Comparison of ENCODE assay signal across 29 cellular contexts in genomic region chr1:4308826-4309225, GRCh38.
"Had no signal": no experiment of that assay in that cellular context is flagged by ENCODE, and none has a peak within 500 bp of the region (broad histone marks: within the 10 kb centered on the region; RNA-seq: fewer than 3 reads in every experiment).

No MANE protein-coding gene starts in this region.

- ATAC-seq: activated CD4-positive, alpha-beta T cell treated with anti-CD3 and anti-CD28 coated beads for 36 hours; activated CD8-positive, alpha-beta memory T cell treated with anti-CD3 and anti-CD28 coated beads, Interleukin-2, amount 10 ng/mL, durations not matched to agents 7 days and 5 days; activated CD8-positive, alpha-beta T cell treated with anti-CD3 and anti-CD28 coated beads, Interleukin-2, amount 10 ng/mL, durations not matched to agents 7 days and 5 days; esophagus mucosa had no signal

- H3K36me3 ChIP-seq: brain microvascular endothelial cell had no signal

- H3K27ac ChIP-seq: brain microvascular endothelial cell had no signal

- H3K27ac Mint-ChIP-seq: activated CD4-positive, alpha-beta memory T cell treated with anti-CD3 and anti-CD28 coated beads for 36 hours; activated CD4-positive, alpha-beta T cell treated with anti-CD3 and anti-CD28 coated beads for 36 hours; activated CD4-positive, alpha-beta T cell treated with anti-CD3 and anti-CD28 coated beads, Interleukin-2, amount 10 ng/mL, durations not matched to agents 24 days and 14 days; activated CD8-positive, alpha-beta memory T cell treated with anti-CD3 and anti-CD28 coated beads, Interleukin-2, amount 10 ng/mL, durations not matched to agents 7 days and 5 days; activated CD8-positive, alpha-beta T cell treated with anti-CD3 and anti-CD28 coated beads, Interleukin-2, amount 10 ng/mL, durations not matched to agents 7 days and 5 days; activated naive CD8-positive, alpha-beta T cell; activated T-helper 1 cell treated with anti-CD3 and anti-CD28 coated beads, Interleukin-12 subunit alpha, Interleukin-12 subunit beta, Interleukin-2, Interleukin-4 antibody, amounts not matched to agents 30 ng/mL and 10 ng/mL and 1 ng/mL, durations not matched to agents 14 hours and 24 hours and 36 hours; activated T-helper 2 cell treated with anti-CD3 and anti-CD28 coated beads, Interferon-gamma antibody, Interleukin-2, Interleukin-4, amounts not matched to agents 10 μg/mL and 5 μg/mL and 100 μg/mL, durations not matched to agents 14 hours and 24 hours and 36 hours had no signal

- H3K36me3 Mint-ChIP-seq: activated CD4-positive, alpha-beta memory T cell treated with anti-CD3 and anti-CD28 coated beads for 36 hours; activated CD8-positive, alpha-beta memory T cell treated with anti-CD3 and anti-CD28 coated beads, Interleukin-2, amount 10 ng/mL, durations not matched to agents 7 days and 5 days; activated naive CD8-positive, alpha-beta T cell had no signal

- DNase-seq: activated CD4-positive, alpha-beta memory T cell treated with anti-CD3 and anti-CD28 coated beads for 36 hours; activated CD4-positive, alpha-beta T cell treated with anti-CD3 and anti-CD28 coated beads for 36 hours; activated CD4-positive, alpha-beta T cell treated with anti-CD3 and anti-CD28 coated beads, Interleukin-2, amount 10 ng/mL, durations not matched to agents 24 days and 14 days; activated CD4-positive, CD25-positive, alpha-beta regulatory T cell; activated CD4-positive, CD25-positive, alpha-beta regulatory T cell treated with anti-CD3 and anti-CD28 coated beads, Interleukin-2, amount 50 U/mL, for 72 hours; activated CD8-positive, alpha-beta memory T cell treated with anti-CD3 and anti-CD28 coated beads, Interleukin-2, amount 10 ng/mL, durations not matched to agents 7 days and 5 days; activated CD8-positive, alpha-beta memory T cell treated with anti-CD3 and anti-CD28 coated beads, Interleukin-2, amount 50 U/mL, for 4 hours; activated CD8-positive, alpha-beta T cell treated with anti-CD3 and anti-CD28 coated beads, Interleukin-2, amount 10 ng/mL, durations not matched to agents 7 days and 5 days; activated gamma-delta T cell treated with Interleukin-2 at 50 U/mL for 16 hours; activated naive CD4-positive, alpha-beta T cell treated with anti-CD3 and anti-CD28 coated beads, Interleukin-2, amount 50 U/mL, for 16 hours; activated naive CD4-positive, alpha-beta T cell treated with Interleukin-2 at 50 U/mL for 16 hours; activated T-cell treated with anti-CD3 and anti-CD28 coated beads, Interleukin-2, amount 50 U/mL, for 1 hour; activated T-cell treated with anti-CD3 and anti-CD28 coated beads, Interleukin-2, amount 50 U/mL, for 48 hours; amniotic stem cell; anterior cingulate cortex; brain microvascular endothelial cell; effector CD8-positive, alpha-beta T cell; foreskin fibroblast; head of caudate nucleus; T-helper 1 cell; T-helper 2 cell had no signal

- H3K4me1 Mint-ChIP-seq: activated CD4-positive, alpha-beta T cell treated with anti-CD3 and anti-CD28 coated beads for 36 hours; activated CD4-positive, alpha-beta T cell treated with anti-CD3 and anti-CD28 coated beads, Interleukin-2, amount 10 ng/mL, durations not matched to agents 24 days and 14 days; activated CD8-positive, alpha-beta memory T cell treated with anti-CD3 and anti-CD28 coated beads, Interleukin-2, amount 10 ng/mL, durations not matched to agents 7 days and 5 days had no signal

- H3K4me3 Mint-ChIP-seq: activated CD4-positive, alpha-beta memory T cell treated with anti-CD3 and anti-CD28 coated beads for 36 hours; activated CD4-positive, alpha-beta T cell treated with anti-CD3 and anti-CD28 coated beads for 36 hours; activated CD4-positive, alpha-beta T cell treated with anti-CD3 and anti-CD28 coated beads, Interleukin-2, amount 10 ng/mL, durations not matched to agents 24 days and 14 days; activated CD8-positive, alpha-beta memory T cell treated with anti-CD3 and anti-CD28 coated beads, Interleukin-2, amount 10 ng/mL, durations not matched to agents 7 days and 5 days; activated CD8-positive, alpha-beta T cell treated with anti-CD3 and anti-CD28 coated beads, Interleukin-2, amount 10 ng/mL, durations not matched to agents 7 days and 5 days; activated naive CD8-positive, alpha-beta T cell; activated T-helper 1 cell treated with anti-CD3 and anti-CD28 coated beads, Interleukin-12 subunit alpha, Interleukin-12 subunit beta, Interleukin-2, Interleukin-4 antibody, amounts not matched to agents 30 ng/mL and 10 ng/mL and 1 ng/mL, durations not matched to agents 14 hours and 24 hours and 36 hours had no signal

- H3K27me3 Mint-ChIP-seq: activated CD4-positive, alpha-beta T cell treated with anti-CD3 and anti-CD28 coated beads, Interleukin-2, amount 10 ng/mL, durations not matched to agents 24 days and 14 days; activated CD8-positive, alpha-beta memory T cell treated with anti-CD3 and anti-CD28 coated beads, Interleukin-2, amount 10 ng/mL, durations not matched to agents 7 days and 5 days had no signal

- FAIRE-seq: astrocyte, bronchial epithelial cell, colon, frontal cortex had no signal
